19 cellular contexts compared by ENCODE assay signal in the genomic region with DNA sequence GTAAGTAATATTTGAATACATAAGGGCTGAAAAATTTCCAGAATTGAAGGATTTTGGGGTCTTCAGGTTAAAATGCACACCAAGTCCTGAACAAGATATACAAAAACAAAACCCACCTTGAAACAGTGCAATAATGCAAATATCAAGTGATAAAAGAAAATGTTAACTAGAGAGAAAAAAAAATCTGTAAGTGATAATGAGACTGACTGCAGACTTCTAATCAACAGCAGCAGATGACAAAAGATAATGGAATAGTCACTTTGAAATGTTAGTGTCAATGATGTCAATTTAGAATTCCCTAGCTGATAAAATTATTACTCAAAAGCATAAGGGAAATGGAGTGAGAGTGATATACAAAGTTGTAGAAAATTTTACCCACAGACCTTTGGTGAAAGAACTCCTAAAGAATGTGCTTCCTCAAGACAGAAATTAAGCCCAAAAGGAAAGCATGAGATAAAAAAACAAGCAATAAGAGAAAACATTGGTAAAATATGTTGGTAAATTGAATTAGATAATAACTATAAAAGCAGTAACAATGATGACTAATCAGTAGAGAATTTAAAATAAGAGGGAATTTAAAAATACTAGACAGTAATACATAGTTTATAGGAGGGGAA. TPM values are rescaled to one million over a fixed set of nuclear protein-coding genes. Genes with fewer than 3 reads are reported as not detected.
DNase-seq lines count a peak whose midpoint lies in the region; ATAC-seq, FAIRE-seq and TF ChIP-seq lines count a peak whose summit lies in the region.
"Had no signal": no experiment of that assay in that cellular context is flagged by ENCODE, and none has a peak within 500 bp of the region (broad histone marks: within the 10 kb centered on the region; RNA-seq: fewer than 3 reads in every experiment).

No MANE protein-coding gene starts in this region.

- H3K9me3 ChIP-seq in HEK293 (ENCODE audit: control insufficient read depth, insufficient read depth, low read depth, low read length) (no peaks in the 10 kb centered on the region), keratinocyte (ENCODE audit: control insufficient read depth, low read depth, low read length) (no peaks in the 10 kb centered on the region)
- H3K9me3 ChIP-seq: BE2C had no signal

- H3K27ac ChIP-seq in HEK293 (ENCODE audit: extremely low read depth, low read depth, low read length) (no peak overlapping the region), keratinocyte (ENCODE audit: control insufficient read depth, insufficient read depth, low read length) (no peak overlapping the region)
- H3K27ac ChIP-seq: A549, C4-2B, HL-60 had no signal

- H3K79me2 ChIP-seq in keratinocyte (ENCODE audit: control insufficient read depth, insufficient read depth, low read length), result peaks cover under 1% of the 10 kb centered on the region

- CTCF ChIA-PET in HEK293 (lab: Yijun Ruan, JAX) (no interaction called here), WTC11 (lab: Charles Lee) (no interaction called here)
- CTCF ChIA-PET in activated CD4-positive, alpha-beta T cell treated with anti-CD3 and anti-CD28 coated beads, Interleukin-2, amount 10 ng/mL, durations not matched to agents 7 days and 5 days (lab: Charles Lee), result interaction anchor here (1.2 kb wide), 1 partner anchor 105 kb away, joined by 5 read pairs; no protein-coding TSS in a partner anchor

- H3K4me3 ChIP-seq in HEK293 (ENCODE audit: low read depth, low read length), result no peak overlapping the region
- H3K4me3 ChIP-seq in keratinocyte (ENCODE audit: control insufficient read depth in 2 of 3, extremely low read depth in 1 of 3, insufficient read depth in 2 of 3, low read depth in 1 of 3, low read length in 3 of 3), result no peak overlapping the region
- H3K4me3 ChIP-seq: A549, GM23338 had no signal

- H3K27me3 ChIP-seq in keratinocyte (ENCODE audit: control insufficient read depth, extremely low read depth, insufficient read depth, low read length), result no peaks in the 10 kb centered on the region
- H3K27me3 ChIP-seq: BE2C had no signal

- H3K36me3 Mint-ChIP-seq in WTC11, result peaks cover 8% of the 10 kb centered on the region; the same call in 1 of the 2 replicates
- H3K36me3 Mint-ChIP-seq in activated CD4-positive, alpha-beta T cell treated with anti-CD3 and anti-CD28 coated beads, Interleukin-2, amount 10 ng/mL, durations not matched to agents 7 days and 5 days (ENCODE audit: low read depth), result peaks cover 7% of the 10 kb centered on the region

- TF ChIP-seq POLR2A in GM12892 (IDR thresholded peaks at IDR 0.05; ENCODE audit: low read depth, low read length), result no peak

- no peaks in the 10 kb centered on the region for H3K36me3 ChIP-seq in HEK293 (ENCODE audit: control insufficient read depth in 2 of 2, insufficient read depth in 1 of 2, low read length in 2 of 2)
- H3K36me3 ChIP-seq in keratinocyte (ENCODE audit: control insufficient read depth in 2 of 2, extremely low read depth in 1 of 2, insufficient read depth in 2 of 2, low read length in 2 of 2), result no peaks in the 10 kb centered on the region
- H3K36me3 ChIP-seq: BE2C had no signal

- POLR2A ChIA-PET in HEK293 (lab: Yijun Ruan, JAX), result no interaction called here
- POLR2A ChIA-PET in WTC11 (lab: Charles Lee), result no interaction called here
- POLR2A ChIA-PET in activated CD4-positive, alpha-beta T cell treated with anti-CD3 and anti-CD28 coated beads, Interleukin-2, amount 10 ng/mL, durations not matched to agents 7 days and 5 days (lab: Charles Lee), result no interaction called here

- no peak overlapping the region for H3K9ac ChIP-seq in keratinocyte (ENCODE audit: control insufficient read depth, extremely low read depth, insufficient read depth, low read length)

- peak; percentile 55 for FAIRE-seq in keratinocyte (lab: Jason Lieb, UNC)
- no peak for FAIRE-seq in GM12892 (lab: Jason Lieb, UNC)
- FAIRE-seq: A549, GM18507 had no signal

- H2AFZ ChIP-seq in keratinocyte (ENCODE audit: control insufficient read depth, low read length), result no peak overlapping the region
- H2AFZ ChIP-seq: GM23338 had no signal

- H3K4me1 ChIP-seq in HEK293 (ENCODE audit: control insufficient read depth, insufficient read depth, low read length) (no peaks in the 10 kb centered on the region), keratinocyte (ENCODE audit: control insufficient read depth, extremely low read depth, insufficient read depth, low read length) (peaks cover 7% of the 10 kb centered on the region)
- H3K4me1 ChIP-seq: A549, BE2C had no signal

- H3K27me3 Mint-ChIP-seq in WTC11 (ENCODE audit: low read depth), result peaks cover 46% of the 10 kb centered on the region
- H3K27me3 Mint-ChIP-seq in activated CD4-positive, alpha-beta T cell treated with anti-CD3 and anti-CD28 coated beads, Interleukin-2, amount 10 ng/mL, durations not matched to agents 7 days and 5 days, result peaks cover 10% of the 10 kb centered on the region

- H3K4me2 ChIP-seq in keratinocyte (ENCODE audit: control insufficient read depth, extremely low read depth, insufficient read depth, low read depth, low read length), result no peak overlapping the region
- H3K4me2 ChIP-seq: A549, GM23338 had no signal

- H3K4me3 Mint-ChIP-seq in WTC11, result no peak overlapping the region
- H3K4me3 Mint-ChIP-seq in activated CD4-positive, alpha-beta T cell treated with anti-CD3 and anti-CD28 coated beads, Interleukin-2, amount 10 ng/mL, durations not matched to agents 7 days and 5 days, result no peak overlapping the region
- H3K4me3 Mint-ChIP-seq: CD8-positive, alpha-beta T cell; GM23338 had no signal

- peak; percentile 26 for DNase-seq in ELR (ENCODE audit: low read depth)
- no peak for DNase-seq in WTC11 (ENCODE audit: low spot score)
- no peak for DNase-seq in keratinocyte (ENCODE audit: low read depth, low spot score)
- no peak for DNase-seq in activated CD4-positive, alpha-beta T cell treated with anti-CD3 and anti-CD28 coated beads, Interleukin-2, amount 10 ng/mL, durations not matched to agents 7 days and 5 days
- DNase-seq in CD1c-positive myeloid dendritic cell (ENCODE audit: extremely low spot score), result no peak
- no peak for DNase-seq in GM12892 (ENCODE audit: insufficient read length)
- DNase-seq: BE2C; Caco-2; CD8-positive, alpha-beta T cell; GF-D8; H7; KBM-7 had no signal

- no peak overlapping the region for H3K27ac Mint-ChIP-seq in WTC11
- H3K27ac Mint-ChIP-seq in activated CD4-positive, alpha-beta T cell treated with anti-CD3 and anti-CD28 coated beads, Interleukin-2, amount 10 ng/mL, durations not matched to agents 7 days and 5 days, result no peak overlapping the region
- H3K27ac Mint-ChIP-seq: CD8-positive, alpha-beta T cell; GM23338 had no signal

- no peaks in the 10 kb centered on the region for H4K20me1 ChIP-seq in keratinocyte (ENCODE audit: control insufficient read depth, extremely low read depth, insufficient read depth, low read length)

- ATAC-seq in WTC11 (no peak), GM19324 (IDR thresholded peaks at IDR 0.05; ENCODE audit: low FRiP score, unreplicated experiment) (no peak)
- ATAC-seq: A549; CD8-positive, alpha-beta T cell; GM23338 had no signal

- no peak for TF ChIP-seq CTCF in HEK293 (tag by site-specific recombination; IDR thresholded peaks at IDR 0.05)
- TF ChIP-seq CTCF in WTC11 (IDR thresholded peaks at IDR 0.05), result no peak
- TF ChIP-seq CTCF in keratinocyte (optimal IDR thresholded peaks at IDR 0.05 in 1 of 3, IDR thresholded peaks at IDR 0.05 in 1 of 3, conservative IDR thresholded peaks at IDR 0.05 in 1 of 3; ENCODE audit: extremely low read depth in 1 of 3, insufficient read depth in 2 of 3, low read length in 3 of 3), result no peak

- H3K9me1 ChIP-seq in keratinocyte (ENCODE audit: control insufficient read depth, extremely low read depth, insufficient read depth, low read length), result no peaks in the 10 kb centered on the region

- peaks cover 19% of the 10 kb centered on the region for H3K9me3 Mint-ChIP-seq in WTC11
- peaks cover 12% of the 10 kb centered on the region for H3K9me3 Mint-ChIP-seq in activated CD4-positive, alpha-beta T cell treated with anti-CD3 and anti-CD28 coated beads, Interleukin-2, amount 10 ng/mL, durations not matched to agents 7 days and 5 days
- H3K9me3 Mint-ChIP-seq: CD8-positive, alpha-beta T cell had no signal

- dilution Hi-C loops in keratinocyte (cut with MboI; ENCODE audit: extremely low pct_ligation_motif_present, low sequenced_read_pairs), result no loop called here

- peaks cover 10% of the 10 kb centered on the region for H3K4me1 Mint-ChIP-seq in WTC11
- H3K4me1 Mint-ChIP-seq in activated CD4-positive, alpha-beta T cell treated with anti-CD3 and anti-CD28 coated beads, Interleukin-2, amount 10 ng/mL, durations not matched to agents 7 days and 5 days, result peaks cover 13% of the 10 kb centered on the region

TF ChIP-seq in HEK293, 187 proteins besides CTCF, POLR2A, EP300 and RAD21 (continues in another document):
- no peak for TF ChIP-seq ZBTB48 (tag by site-specific recombination; IDR thresholded peaks at IDR 0.05)

TF ChIP-seq in WTC11, 78 proteins besides CTCF, POLR2A, EP300 and RAD21:
- TF ChIP-seq ZNF317 (CRISPR knock-in tag; IDR thresholded peaks at IDR 0.05; ENCODE audit: borderline replicate concordance, low read depth) (peak; percentile 90), ZNF219 (CRISPR knock-in tag; IDR thresholded peaks at IDR 0.05; ENCODE audit: borderline replicate concordance) (no peak), GABPB1 (CRISPR knock-in tag; IDR thresholded peaks at IDR 0.05) (no peak)
- TF ChIP-seq, protein P1, sequence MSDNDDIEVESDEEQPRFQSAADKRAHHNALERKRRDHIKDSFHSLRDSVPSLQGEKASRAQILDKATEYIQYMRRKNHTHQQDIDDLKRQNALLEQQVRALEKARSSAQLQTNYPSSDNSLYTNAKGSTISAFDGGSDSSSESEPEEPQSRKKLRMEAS (CRISPR knock-in tag; IDR thresholded peaks at IDR 0.05), result no peak

RNA-seq across cellular contexts. Expression of a gene that starts 12.4 kb away (rescaled TPM):
- 7.6 to 8.8 TPM (median 8.8 TPM) in 3 replicates for total RNA-seq in WTC11 (2021)
- polyA plus RNA-seq in keratinocyte, result 8.1 to 12.8 TPM (median 12.5 TPM) in 3 replicates
- 8.2 TPM for polyA plus RNA-seq in keratinocyte (2011; ENCODE audit: low read depth)
- 6.9 and 12.8 TPM in 2 replicates for polyA plus RNA-seq in keratinocyte (2011; cell fraction: cytosol; rRNA removed)
- polyA plus RNA-seq in keratinocyte (2011; cell fraction: nucleus; rRNA removed), result 28.5 and 29.9 TPM in 2 replicates
- polyA plus RNA-seq in keratinocyte (2012; ENCODE audit: low replicate concordance), result 6.6 and 6.9 TPM in 2 replicates
- 15.2 to 64.7 TPM (median 51.7 TPM) in 3 replicates for polyA minus RNA-seq in keratinocyte
- polyA minus RNA-seq in keratinocyte (2011; cell fraction: cytosol; rRNA and poly(A)+ RNA removed), result 20.7 TPM
- polyA minus RNA-seq in keratinocyte (2011; cell fraction: nucleus; rRNA and poly(A)+ RNA removed), result 43.5 and 112 TPM in 2 replicates
- total RNA-seq in activated CD4-positive, alpha-beta T cell treated with anti-CD3 and anti-CD28 coated beads, Interleukin-2, amount 10 ng/mL, durations not matched to agents 7 days and 5 days, result 10 to 100 TPM; 17.3 to 18.2 TPM
- 7.5 TPM for polyA plus RNA-seq in GM12892 (2012; ENCODE audit: missing spikeins)
